ENCODE assay signal across 17 cellular contexts in genomic region chr9:88577256-88577655, GRCh38. TPM values are rescaled to one million over a fixed set of nuclear protein-coding genes. Genes with fewer than 3 reads are reported as not detected.
DNase-seq lines count a peak whose midpoint lies in the region; ATAC-seq, FAIRE-seq and TF ChIP-seq lines count a peak whose summit lies in the region.
"Had no signal": no experiment of that assay in that cellular context is flagged by ENCODE, and none has a peak within 500 bp of the region (broad histone marks: within the 10 kb centered on the region; RNA-seq: fewer than 3 reads in every experiment).

No MANE protein-coding gene starts in this region.

- no peak overlapping the region for H3K27ac ChIP-seq in OCI-LY3 (ENCODE audit: low read length)
- H3K27ac ChIP-seq: 22Rv1, A549 had no signal

- DNase-seq in activated naive CD8-positive, alpha-beta T cell treated with anti-CD3 and anti-CD28 coated beads, Interleukin-2, amount 50 U/mL, for 24 hours, result no peak
- DNase-seq in activated naive CD8-positive, alpha-beta T cell treated with anti-CD3 and anti-CD28 coated beads for 36 hours, result no peak
- no peak for DNase-seq in glutamatergic neuron
- peak; percentile 14 for DNase-seq in ureter (ENCODE audit: low spot score)
- DNase-seq in frontal cortex (ENCODE audit: low spot score in 2 of 2), result no peak
- no peak for DNase-seq in GM20000 (ENCODE audit: low spot score)
- DNase-seq: AML-193; Caco-2; CD4-positive, alpha-beta T cell; GOT3; H7 had no signal

- H3K4me1 Mint-ChIP-seq in activated naive CD8-positive, alpha-beta T cell treated with anti-CD3 and anti-CD28 coated beads, Interleukin-2, amount 50 U/mL, for 24 hours, result peaks cover 2% of the 10 kb centered on the region
- H3K4me1 Mint-ChIP-seq in activated naive CD8-positive, alpha-beta T cell treated with anti-CD3 and anti-CD28 coated beads for 36 hours, result no peaks in the 10 kb centered on the region
- peaks cover 10% of the 10 kb centered on the region for H3K4me1 Mint-ChIP-seq in glutamatergic neuron (ENCODE audit: low read depth, unreplicated experiment)

- no peaks in the 10 kb centered on the region for H3K9me3 Mint-ChIP-seq in activated naive CD8-positive, alpha-beta T cell treated with anti-CD3 and anti-CD28 coated beads, Interleukin-2, amount 50 U/mL, for 24 hours
- H3K9me3 Mint-ChIP-seq in activated naive CD8-positive, alpha-beta T cell treated with anti-CD3 and anti-CD28 coated beads for 36 hours, result no peaks in the 10 kb centered on the region
- H3K9me3 Mint-ChIP-seq in glutamatergic neuron (ENCODE audit: unreplicated experiment), result no peaks in the 10 kb centered on the region
- H3K9me3 Mint-ChIP-seq: CD4-positive, alpha-beta T cell had no signal

- no peak overlapping the region for H2AFZ ChIP-seq in OCI-LY3 (ENCODE audit: low read depth, low read length)

- H3K36me3 ChIP-seq in OCI-LY3 (replicated peaks; ENCODE audit: low read depth, low read length), result no peaks in the 10 kb centered on the region

- H3K27me3 ChIP-seq in OCI-LY3 (ENCODE audit: low read depth, low read length), result no peaks in the 10 kb centered on the region

- ATAC-seq in activated naive CD8-positive, alpha-beta T cell treated with anti-CD3 and anti-CD28 coated beads, Interleukin-2, amount 50 U/mL, for 24 hours, result peak; percentile 9

- no peak overlapping the region for H3K4me3 Mint-ChIP-seq in activated naive CD8-positive, alpha-beta T cell treated with anti-CD3 and anti-CD28 coated beads, Interleukin-2, amount 50 U/mL, for 24 hours
- no peak overlapping the region for H3K4me3 Mint-ChIP-seq in activated naive CD8-positive, alpha-beta T cell treated with anti-CD3 and anti-CD28 coated beads for 36 hours
- no peak overlapping the region for H3K4me3 Mint-ChIP-seq in glutamatergic neuron (ENCODE audit: unreplicated experiment)
- H3K4me3 Mint-ChIP-seq: CD4-positive, alpha-beta T cell had no signal

- 0 out of 2 replicates have a peak, but pooled peaks cover 5% of the 10 kb centered on the region for H3K4me1 ChIP-seq in OCI-LY3 (ENCODE audit: low read length)
- H3K4me1 ChIP-seq: Caco-2 had no signal

- no peaks in the 10 kb centered on the region for H3K79me2 ChIP-seq in OCI-LY3 (ENCODE audit: low read length)

- H3K27ac Mint-ChIP-seq in activated naive CD8-positive, alpha-beta T cell treated with anti-CD3 and anti-CD28 coated beads, Interleukin-2, amount 50 U/mL, for 24 hours, result no peak overlapping the region
- no peak overlapping the region for H3K27ac Mint-ChIP-seq in activated naive CD8-positive, alpha-beta T cell treated with anti-CD3 and anti-CD28 coated beads for 36 hours
- peak overlapping the region; percentile 14 for H3K27ac Mint-ChIP-seq in glutamatergic neuron (ENCODE audit: unreplicated experiment)
- H3K27ac Mint-ChIP-seq: CD4-positive, alpha-beta T cell had no signal

- H3K9me3 ChIP-seq in OCI-LY3 (ENCODE audit: insufficient read depth, low read length), result no peaks in the 10 kb centered on the region
- H3K9me3 ChIP-seq: A549, Caco-2 had no signal

- TF ChIP-seq CTCF in OCI-LY3 (IDR thresholded peaks at IDR 0.05; ENCODE audit: low read depth, low read length) (no peak), glutamatergic neuron (IDR thresholded peaks at IDR 0.05; ENCODE audit: partially characterized antibody, unreplicated experiment) (no peak), GM20000 (IDR thresholded peaks at IDR 0.05; ENCODE audit: extremely low read depth, missing control alignments) (no peak)

- FAIRE-seq in frontal cortex (lab: Jason Lieb, UNC), result no peak
- FAIRE-seq: A549, D721Med, G401.6, HTR-8/SVneo had no signal

- no peaks in the 10 kb centered on the region for H3K36me3 Mint-ChIP-seq in activated naive CD8-positive, alpha-beta T cell treated with anti-CD3 and anti-CD28 coated beads, Interleukin-2, amount 50 U/mL, for 24 hours (ENCODE audit: low read depth)
- no peaks in the 10 kb centered on the region for H3K36me3 Mint-ChIP-seq in activated naive CD8-positive, alpha-beta T cell treated with anti-CD3 and anti-CD28 coated beads for 36 hours
- peaks cover 6% of the 10 kb centered on the region for H3K36me3 Mint-ChIP-seq in glutamatergic neuron (ENCODE audit: unreplicated experiment)

- H3K4me3 ChIP-seq in OCI-LY3 (ENCODE audit: low read length), result no peak overlapping the region
- H3K4me3 ChIP-seq: A549 had no signal

- peaks cover 12% of the 10 kb centered on the region for H3K27me3 Mint-ChIP-seq in activated naive CD8-positive, alpha-beta T cell treated with anti-CD3 and anti-CD28 coated beads, Interleukin-2, amount 50 U/mL, for 24 hours
- peaks cover 5% of the 10 kb centered on the region for H3K27me3 Mint-ChIP-seq in activated naive CD8-positive, alpha-beta T cell treated with anti-CD3 and anti-CD28 coated beads for 36 hours
- H3K27me3 Mint-ChIP-seq in glutamatergic neuron (ENCODE audit: unreplicated experiment), result peaks cover 5% of the 10 kb centered on the region

- H3K4me2 ChIP-seq in OCI-LY3 (ENCODE audit: low read length), result peak overlapping the region; percentile 7; the same call in 1 of the 2 replicates

- no peaks in the 10 kb centered on the region for H4K20me1 ChIP-seq in OCI-LY3 (ENCODE audit: insufficient read depth, low read length)

- no peak overlapping the region for H3K9ac ChIP-seq in OCI-LY3 (ENCODE audit: low read length)

RNA-seq across cellular contexts. Expression of gene NXNL2, which starts 42.3 kb away (rescaled TPM):
- total RNA-seq in activated naive CD8-positive, alpha-beta T cell treated with anti-CD3 and anti-CD28 coated beads for 36 hours, result not detected
- total RNA-seq in glutamatergic neuron (ENCODE audit: unreplicated experiment) (not detected), ureter (0.70 TPM), frontal cortex (0.41 TPM)
- total RNA-seq: CD4-positive, alpha-beta T cell had no signal
